Comparison of ENCODE assay signal across 21 cellular contexts in the genomic region with DNA sequence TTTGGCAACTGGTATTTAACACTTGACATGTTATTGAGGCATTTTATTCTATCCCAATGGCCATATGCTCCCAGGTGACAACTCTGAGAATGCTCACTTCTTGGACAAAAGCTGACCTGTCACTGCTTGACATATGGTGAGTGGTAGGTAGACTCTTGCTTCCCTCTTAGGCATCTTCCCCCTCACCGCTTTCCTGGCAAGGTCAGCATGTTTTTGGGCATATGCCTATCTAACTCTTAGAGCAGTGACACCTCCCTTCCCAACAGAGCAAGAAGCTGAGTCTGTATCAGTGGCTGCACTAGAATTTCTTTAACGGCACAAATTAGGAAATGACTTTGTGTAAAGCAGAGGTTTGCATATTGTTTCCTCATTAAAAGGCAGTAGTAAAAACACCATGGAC.
"Had no signal": no experiment of that assay in that cellular context is flagged by ENCODE, and none has a peak within 500 bp of the region (broad histone marks: within the 10 kb centered on the region; RNA-seq: fewer than 3 reads in every experiment).

No MANE protein-coding gene starts in this region.

- H3K27me3 Mint-ChIP-seq: naive B cell; progenitor cell of endocrine pancreas; stimulated activated naive B cell treated with anti-CD40 and anti-IgM and Interleukin-4, amounts not matched to agents 10 μg/mL and 1 μg/mL and 100 μg/mL, for 72 hours had no signal

- DNase-seq: hippocampal formation; kidney glomerular epithelial cell; left cardiac atrium; mesendoderm; naive B cell; natural killer cell; ovary; right cardiac atrium; stimulated activated CD4-positive, alpha-beta T cell treated with anti-CD3 and anti-CD28 coated beads, Interleukin-12 subunit alpha, Interleukin-12 subunit beta, amount 100 ng/mL, for 4 hours; stimulated activated CD4-positive, alpha-beta T cell treated with anti-CD3 and anti-CD28 coated beads, Interleukin-15, amount 100 ng/mL, for 24 hours; stimulated activated CD4-positive, alpha-beta T cell treated with anti-CD3 and anti-CD28 coated beads, Interleukin-2, amount 100 ng/mL, for 24 hours; stimulated activated CD4-positive, alpha-beta T cell treated with anti-CD3 and anti-CD28 coated beads, Interleukin-4, amount 100 ng/mL, for 1 hour; stimulated activated naive B cell treated with anti-CD40 and anti-IgM and Interleukin-4, amounts not matched to agents 10 μg/mL and 1 μg/mL and 100 μg/mL, for 72 hours; stimulated activated naive CD8-positive, alpha-beta T cell treated with anti-CD3 and anti-CD28 coated beads, Interleukin-15, Interleukin-2, amounts not matched to agents 100 U/mL and 50 U/mL, for 24 hours; stomach; testis; thyroid gland; transverse colon; upper lobe of left lung had no signal

- H3K4me1 Mint-ChIP-seq: naive B cell; natural killer cell; stimulated activated naive B cell treated with anti-CD40 and anti-IgM and Interleukin-4, amounts not matched to agents 10 μg/mL and 1 μg/mL and 100 μg/mL, for 72 hours had no signal

- H3K36me3 Mint-ChIP-seq: natural killer cell had no signal

- H3K27ac Mint-ChIP-seq: naive B cell; natural killer cell; progenitor cell of endocrine pancreas; stimulated activated naive B cell treated with anti-CD40 and anti-IgM and Interleukin-4, amounts not matched to agents 10 μg/mL and 1 μg/mL and 100 μg/mL, for 72 hours had no signal

- H3K4me3 Mint-ChIP-seq: mesothelial cell of epicardium; naive B cell; natural killer cell; stimulated activated naive B cell treated with anti-CD40 and anti-IgM and Interleukin-4, amounts not matched to agents 10 μg/mL and 1 μg/mL and 100 μg/mL, for 72 hours had no signal
